1 cellular context compared by ENCODE assay signal in the genomic region with DNA sequence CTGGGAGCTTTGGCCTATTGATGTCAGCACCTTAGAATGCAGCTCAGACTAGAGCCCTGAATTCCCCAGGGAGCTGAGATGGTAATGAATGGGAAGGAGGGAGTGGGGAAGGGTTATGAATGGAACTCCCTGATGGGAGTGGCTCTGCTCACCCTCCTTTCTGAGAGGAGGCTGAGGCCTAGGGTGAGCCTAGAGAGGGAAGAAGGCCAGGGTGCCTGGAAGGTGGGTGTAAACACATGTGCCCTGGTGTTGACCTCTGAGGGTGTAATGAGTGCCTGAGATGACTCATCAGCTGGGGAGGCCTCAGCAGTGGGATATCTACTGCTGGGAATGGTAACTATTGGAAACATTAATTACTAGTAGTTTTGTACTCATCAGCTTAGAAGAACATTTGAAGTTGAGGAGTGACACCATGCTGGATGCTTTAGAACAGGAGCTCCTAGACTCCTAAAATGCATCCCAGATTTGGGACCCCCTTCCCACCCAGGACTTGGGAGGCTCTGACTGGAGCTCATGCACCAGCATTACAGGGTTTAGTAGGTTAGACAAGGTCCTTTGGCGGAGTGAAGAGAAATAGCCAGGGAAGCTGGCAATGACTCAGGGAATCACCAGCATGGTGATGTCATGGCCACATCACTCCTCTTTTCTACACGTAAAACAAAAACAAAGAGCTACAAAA.
TF ChIP-seq lines count a peak whose summit lies in the region.

No MANE protein-coding gene starts in this region.

TF ChIP-seq in HepG2, 621 proteins besides CTCF, POLR2A, EP300 and RAD21 (continued from another document):
- TF ChIP-seq ZFP91 (CRISPR knock-in tag; IDR thresholded peaks at IDR 0.05; ENCODE audit: borderline replicate concordance) = 0 out of 2 replicates have a peak, but pooled peaks have one; percentile 21
- TF ChIP-seq IRF2 (CRISPR knock-in tag; IDR thresholded peaks at IDR 0.05) = peak; percentile 47; the same call in 1 of the 2 replicates
- peak; percentile 50; the same call in 1 of the 2 replicates for TF ChIP-seq THAP11 (CRISPR knock-in tag; IDR thresholded peaks at IDR 0.05)
- no peak for TF ChIP-seq TGIF2 (CRISPR knock-in tag; IDR thresholded peaks at IDR 0.05)
- peak; percentile 73; the same call in 1 of the 2 replicates for TF ChIP-seq JUND (CRISPR knock-in tag; IDR thresholded peaks at IDR 0.05)
- peak; percentile 50; the same call in 1 of the 2 replicates for TF ChIP-seq ZNF792 (CRISPR knock-in tag; IDR thresholded peaks at IDR 0.05)
- TF ChIP-seq ARNTL (CRISPR knock-in tag; IDR thresholded peaks at IDR 0.05) = no peak
- TF ChIP-seq FOSL1 (CRISPR knock-in tag; IDR thresholded peaks at IDR 0.05; ENCODE audit: borderline replicate concordance) = peak; percentile 74
- peak; percentile 45; the same call in 1 of the 2 replicates for TF ChIP-seq ZSCAN9 (CRISPR knock-in tag; IDR thresholded peaks at IDR 0.05; ENCODE audit: borderline replicate concordance)
- no peak for TF ChIP-seq SOX13 (IDR thresholded peaks at IDR 0.05)
- TF ChIP-seq SOX13 (CRISPR knock-in tag; conservative IDR thresholded peaks at IDR 0.05 in 1 of 2, IDR thresholded peaks at IDR 0.05 in 1 of 2) = peak in 1 of 2 experiments; percentile 39; a peak in 1 of 4 replicates
- TF ChIP-seq RARA (CRISPR knock-in tag; IDR thresholded peaks at IDR 0.05) = peak; percentile 100
- TF ChIP-seq, protein P1, sequence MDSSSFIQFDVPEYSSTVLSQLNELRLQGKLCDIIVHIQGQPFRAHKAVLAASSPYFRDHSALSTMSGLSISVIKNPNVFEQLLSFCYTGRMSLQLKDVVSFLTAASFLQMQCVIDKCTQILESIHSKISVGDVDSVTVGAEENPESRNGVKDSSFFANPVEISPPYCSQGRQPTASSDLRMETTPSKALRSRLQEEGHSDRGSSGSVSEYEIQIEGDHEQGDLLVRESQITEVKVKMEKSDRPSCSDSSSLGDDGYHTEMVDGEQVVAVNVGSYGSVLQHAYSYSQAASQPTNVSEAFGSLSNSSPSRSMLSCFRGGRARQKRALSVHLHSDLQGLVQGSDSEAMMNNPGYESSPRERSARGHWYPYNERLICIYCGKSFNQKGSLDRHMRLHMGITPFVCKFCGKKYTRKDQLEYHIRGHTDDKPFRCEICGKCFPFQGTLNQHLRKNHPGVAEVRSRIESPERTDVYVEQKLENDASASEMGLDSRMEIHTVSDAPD (CRISPR knock-in tag; IDR thresholded peaks at IDR 0.05) = no peak
- TF ChIP-seq FOXO1 (CRISPR knock-in tag; IDR thresholded peaks at IDR 0.05) = peak; percentile 87
- TF ChIP-seq, protein P2, sequence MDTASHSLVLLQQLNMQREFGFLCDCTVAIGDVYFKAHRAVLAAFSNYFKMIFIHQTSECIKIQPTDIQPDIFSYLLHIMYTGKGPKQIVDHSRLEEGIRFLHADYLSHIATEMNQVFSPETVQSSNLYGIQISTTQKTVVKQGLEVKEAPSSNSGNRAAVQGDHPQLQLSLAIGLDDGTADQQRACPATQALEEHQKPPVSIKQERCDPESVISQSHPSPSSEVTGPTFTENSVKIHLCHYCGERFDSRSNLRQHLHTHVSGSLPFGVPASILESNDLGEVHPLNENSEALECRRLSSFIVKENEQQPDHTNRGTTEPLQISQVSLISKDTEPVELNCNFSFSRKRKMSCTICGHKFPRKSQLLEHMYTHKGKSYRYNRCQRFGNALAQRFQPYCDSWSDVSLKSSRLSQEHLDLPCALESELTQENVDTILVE (CRISPR knock-in tag; IDR thresholded peaks at IDR 0.05) = peak; percentile 31; the same call in 1 of the 2 replicates
- TF ChIP-seq ZNF331 (CRISPR knock-in tag; IDR thresholded peaks at IDR 0.05) = 0 out of 2 replicates have a peak, but pooled peaks have one; percentile 26
- TF ChIP-seq HMG20A (CRISPR knock-in tag; IDR thresholded peaks at IDR 0.05; ENCODE audit: borderline replicate concordance) = 0 out of 2 replicates have a peak, but pooled peaks have one; percentile 57
- peak; percentile 47; the same call in 1 of the 2 replicates for TF ChIP-seq KAT8 (CRISPR knock-in tag; IDR thresholded peaks at IDR 0.05)
- TF ChIP-seq ERF (CRISPR knock-in tag; IDR thresholded peaks at IDR 0.05) = peak; percentile 49; the same call in 1 of the 2 replicates
- TF ChIP-seq, protein P3, sequence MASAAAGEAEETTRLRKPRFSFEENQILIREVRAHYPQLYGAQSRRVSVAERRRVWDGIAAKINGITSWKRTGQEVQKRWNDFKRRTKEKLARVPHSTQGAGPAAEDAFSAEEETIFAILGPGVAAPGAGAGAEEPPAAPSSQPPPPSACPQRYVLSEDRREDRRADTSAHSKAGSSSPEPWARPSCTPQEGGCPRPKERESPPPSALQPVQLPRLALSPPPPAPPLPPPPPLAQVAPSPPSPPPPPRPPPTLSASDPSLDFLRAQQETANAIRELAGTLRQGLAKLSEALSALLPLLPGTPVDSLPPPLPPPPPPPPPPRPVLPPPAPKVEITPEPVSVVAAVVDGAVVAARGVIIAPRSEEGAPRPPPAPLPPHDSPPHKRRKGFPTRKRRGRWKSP (CRISPR knock-in tag; IDR thresholded peaks at IDR 0.05) = 0 out of 2 replicates have a peak, but pooled peaks have one; percentile 19
- TF ChIP-seq ZGPAT (CRISPR knock-in tag; IDR thresholded peaks at IDR 0.05) = peak; percentile 40; the same call in 1 of the 2 replicates
- TF ChIP-seq NR2F1 (CRISPR knock-in tag; IDR thresholded peaks at IDR 0.05) = peak; percentile 88 to 91
- TF ChIP-seq ZNF614 (CRISPR knock-in tag; IDR thresholded peaks at IDR 0.05; ENCODE audit: borderline replicate concordance) = 0 out of 2 replicates have a peak, but pooled peaks have one; percentile 62
- 0 out of 2 replicates have a peak, but pooled peaks have one; percentile 48 for TF ChIP-seq NCOA2 (CRISPR knock-in tag; IDR thresholded peaks at IDR 0.05)
TF ChIP-seq in HepG2: peak in this region for 70.
